In the genomic region with DNA sequence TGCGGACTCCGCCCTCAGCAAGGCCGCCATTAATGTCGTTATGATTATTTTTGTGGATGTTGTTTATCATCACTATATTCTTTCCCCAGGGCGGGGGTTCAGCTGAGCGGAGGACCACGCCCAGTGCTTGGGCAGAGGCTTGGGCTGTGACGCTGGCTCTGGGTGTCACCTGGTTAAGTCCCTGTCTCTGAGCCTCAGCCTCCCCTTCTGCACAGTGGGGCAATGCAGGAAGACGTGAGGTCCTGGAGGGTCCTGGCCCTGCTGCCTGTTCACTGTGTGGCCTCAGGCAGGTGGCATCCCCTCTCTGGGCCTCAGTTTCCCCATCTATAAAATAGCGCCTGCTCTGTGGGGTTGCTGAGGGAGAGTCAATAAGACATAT, we compare ENCODE assay signal across 12 cellular contexts. TPM values are rescaled to one million over a fixed set of nuclear protein-coding genes. Genes with fewer than 3 reads are reported as not detected.
DNase-seq lines count a peak whose midpoint lies in the region; ATAC-seq and TF ChIP-seq lines count a peak whose summit lies in the region.
"Had no signal": no experiment of that assay in that cellular context is flagged by ENCODE, and none has a peak within 500 bp of the region (broad histone marks: within the 10 kb centered on the region; RNA-seq: fewer than 3 reads in every experiment).

No MANE protein-coding gene starts in this region.

- DNase-seq in left colon = no peak
- DNase-seq in sigmoid colon = no peak
- no peak for DNase-seq in activated T-cell treated with anti-CD3 and anti-CD28 coated beads for 4 hours
- no peak for DNase-seq in GF-D8 (lab: John Stamatoyannopoulos, UW)
- no peak for DNase-seq in GM10248 (ENCODE audit: extremely low spot score)
- DNase-seq: NCI-H2171 had no signal

- POLR2A ChIA-PET in GM10248 (lab: Yijun Ruan, JAX) = no interaction called here

- ATAC-seq in left colon = peak; percentile 52
- ATAC-seq in GM21515 (IDR thresholded peaks at IDR 0.05; ENCODE audit: unreplicated experiment) = no peak
- ATAC-seq: SK-N-SH treated with all-trans-retinoic acid at 6 μM for 48 hours had no signal

- 0 out of 22 replicates have a peak overlapping the region, but pooled peaks of 1 of the 11 experiments have one; percentile 4 for H3K27ac ChIP-seq in BLaER1 treated with 17β-estradiol and CSF1 and Interleukin-3, amounts not matched to agents 10 nM and 100 nM
- peak overlapping the region; percentile 98 to 100 (median 98) for H3K27ac ChIP-seq in sigmoid colon
- H3K27ac ChIP-seq: HL-60, VCaP had no signal

- peaks cover 52 to 96% (median 95%) of the 10 kb centered on the region in 11 experiments for H4K20me1 ChIP-seq in BLaER1 treated with 17β-estradiol and CSF1 and Interleukin-3, amounts not matched to agents 10 nM and 100 nM

- no peak overlapping the region for H3K4me3 ChIP-seq in BLaER1 treated with 17β-estradiol and CSF1 and Interleukin-3, amounts not matched to agents 10 nM and 100 nM
- peak overlapping the region; percentile 18 to 46 (median 40) for H3K4me3 ChIP-seq in sigmoid colon

- no peaks in the 10 kb centered on the region for H3K27me3 Mint-ChIP-seq in dendritic cell treated with granulocyte-macrophage colony-stimulating factor and Interleukin-4, amounts not matched to agents 40 ng/mL and 50 ng/mL, for 4 days

- peaks cover 8% of the 10 kb centered on the region for H3K9me3 Mint-ChIP-seq in dendritic cell treated with granulocyte-macrophage colony-stimulating factor and Interleukin-4, amounts not matched to agents 40 ng/mL and 50 ng/mL, for 4 days

- CTCF ChIA-PET in GM10248 (lab: Yijun Ruan, JAX) = interaction anchor here (1.0 to 2.9 kb wide), 2 partner anchors 9 to 30 kb away, joined by 3 to 12 read pairs; no protein-coding TSS in a partner anchor

- 42 to 68% methylated on average over 10 of the region's 10 CpGs for WGBS in sigmoid colon, 2 donors

- intact Hi-C loops in dendritic cell treated with granulocyte-macrophage colony-stimulating factor and Interleukin-4, amounts not matched to agents 40 ng/mL and 50 ng/mL, for 4 days (cut with micrococcal nuclease) = no loop called here
- intact Hi-C loops in left colon (cut with DNase I, micrococcal nuclease) (no loop called here), sigmoid colon (cut with DNase I) (no loop called here)

- H3K36me3 Mint-ChIP-seq in dendritic cell treated with granulocyte-macrophage colony-stimulating factor and Interleukin-4, amounts not matched to agents 40 ng/mL and 50 ng/mL, for 4 days (ENCODE audit: low read depth) = peaks cover 82% of the 10 kb centered on the region

- H3K4me2 ChIP-seq in BLaER1 treated with 17β-estradiol and CSF1 and Interleukin-3, amounts not matched to agents 10 nM and 100 nM = peak overlapping the region in 9 of 11 experiments; percentile 4 to 80 (median 23); a peak in 8 of 22 replicates

- H3K9ac ChIP-seq in BLaER1 treated with 17β-estradiol and CSF1 and Interleukin-3, amounts not matched to agents 10 nM and 100 nM = peak overlapping the region in 4 of 11 experiments; percentile 9 to 24 (median 20); a peak in 6 of 22 replicates

- no peaks in the 10 kb centered on the region for H3K27me3 ChIP-seq in BLaER1 treated with 17β-estradiol and CSF1 and Interleukin-3, amounts not matched to agents 10 nM and 100 nM
- no peaks in the 10 kb centered on the region for H3K27me3 ChIP-seq in sigmoid colon

- H3K4me1 ChIP-seq in BLaER1 treated with 17β-estradiol and CSF1 and Interleukin-3, amounts not matched to agents 10 nM and 100 nM = peaks cover 30 to 65% (median 55%) of the 10 kb centered on the region in 10 experiments
- H3K4me1 ChIP-seq in sigmoid colon = peaks cover 0 to 94% (median 85%) of the 10 kb centered on the region in 4 donors

- no peaks in the 10 kb centered on the region for H3K9me3 ChIP-seq in BLaER1 treated with 17β-estradiol and CSF1 and Interleukin-3, amounts not matched to agents 10 nM and 100 nM (replicated peaks in 1 of 11)
- no peaks in the 10 kb centered on the region for H3K9me3 ChIP-seq in sigmoid colon

- peak overlapping the region; percentile 17 for H3K27ac Mint-ChIP-seq in dendritic cell treated with granulocyte-macrophage colony-stimulating factor and Interleukin-4, amounts not matched to agents 40 ng/mL and 50 ng/mL, for 4 days

- no peak for TF ChIP-seq CTCF in sigmoid colon (IDR thresholded peaks at IDR 0.05)
- TF ChIP-seq CTCF in GM10248 (IDR thresholded peaks at IDR 0.05; ENCODE audit: control extremely low read depth, extremely low read depth, low read depth, missing control alignments) = no peak

- no peak for TF ChIP-seq POLR2A in sigmoid colon (IDR thresholded peaks at IDR 0.05)

- peaks cover 40 to 87% (median 70%) of the 10 kb centered on the region in 11 experiments for H3K36me3 ChIP-seq in BLaER1 treated with 17β-estradiol and CSF1 and Interleukin-3, amounts not matched to agents 10 nM and 100 nM
- peaks cover 0 to 12% (median 0%) of the 10 kb centered on the region in 4 donors for H3K36me3 ChIP-seq in sigmoid colon

- H3K4me1 Mint-ChIP-seq in dendritic cell treated with granulocyte-macrophage colony-stimulating factor and Interleukin-4, amounts not matched to agents 40 ng/mL and 50 ng/mL, for 4 days (ENCODE audit: low read depth) = peaks cover 20% of the 10 kb centered on the region

- no peak for TF ChIP-seq EP300 in sigmoid colon (IDR thresholded peaks at IDR 0.05)

- no peak overlapping the region for H3K4me3 Mint-ChIP-seq in dendritic cell treated with granulocyte-macrophage colony-stimulating factor and Interleukin-4, amounts not matched to agents 40 ng/mL and 50 ng/mL, for 4 days

RNA-seq across cellular contexts. Expression of a gene that starts 32.5 kb away (rescaled TPM):
- 10 to 100 TPM; 52.4 to 57.8 TPM for total RNA-seq in left colon
- total RNA-seq in sigmoid colon = 100 to 1,000 TPM in 1 of 4 donors, 10 to 100 TPM in 3; 63.2 to 114 (median 74.2) TPM
- 10 to 100 TPM in 2 of 3 donors, 1 to 10 TPM in 1; 9.0 to 45.7 (median 10.2) TPM for polyA plus RNA-seq in sigmoid colon

Comparison
In these comparisons a context has a peak if more than half of its experiments do, and no peak if none do; other contexts are left out.
1. H3K4me3 ChIP-seq: peak in sigmoid colon (4 of 4); none in BLaER1 treated with 17β-estradiol and CSF1 and Interleukin-3, amounts not matched to agents 10 nM and 100 nM (0 of 10).